ENCODE assay signal across 21 cellular contexts in genomic region chr1:1527092-1527816, GRCh38. TPM values are rescaled to one million over a fixed set of nuclear protein-coding genes. Genes with fewer than 3 reads are reported as not detected.
"Had no signal": no experiment of that assay in that cellular context is flagged by ENCODE, and none has a peak within 500 bp of the region (broad histone marks: within the 10 kb centered on the region; RNA-seq: fewer than 3 reads in every experiment).

No MANE protein-coding gene starts in this region.

- DNase-seq: activated CD4-positive, alpha-beta T cell treated with anti-CD3 and anti-CD28 coated beads, Interleukin-2, amount 10 ng/mL, durations not matched to agents 24 days and 14 days; activated CD4-positive, alpha-beta T cell treated with anti-CD3 and anti-CD28 coated beads, Interleukin-2, amount 50 U/mL, for 48 hours; activated CD4-positive, CD25-positive, alpha-beta regulatory T cell treated with anti-CD3 and anti-CD28 coated beads, Interleukin-2, amount 50 U/mL, for 72 hours; activated CD8-positive, alpha-beta memory T cell treated with anti-CD3 and anti-CD28 coated beads, Interleukin-2, amount 10 ng/mL, durations not matched to agents 7 days and 5 days; activated effector memory CD4-positive, alpha-beta T cell treated with Interleukin-2 at 50 U/mL for 16 hours; activated naive CD4-positive, alpha-beta T cell; activated T-cell treated with anti-CD3 and anti-CD28 coated beads, Interleukin-2, amount 50 U/mL, for 24 hours; amniotic stem cell; Kasumi-1; NCI-H1105 treated with DMSO at 0.1 percent for 48 hours; NCI-H1436 treated with DMSO at 0.1 percent for 48 hours; NCI-H187; NCI-H2081; NCI-H510A treated with DMSO at 0.1 percent for 48 hours; NCI-H69; NK-92 treated with Interleukin-12 subunit alpha and Interleukin-12 subunit beta, amount 100 ng/mL, for 24 hours; Peyer's patch; Right ventricle myocardium superior; SJCRH30 had no signal

- H3K4me3 ChIP-seq: Peyer's patch, SJCRH30 had no signal

- H3K4me1 ChIP-seq: Peyer's patch, SJCRH30 had no signal

- H3K27me3 ChIP-seq: Peyer's patch, SJCRH30 had no signal

- ATAC-seq: activated CD8-positive, alpha-beta memory T cell treated with anti-CD3 and anti-CD28 coated beads, Interleukin-2, amount 10 ng/mL, durations not matched to agents 7 days and 5 days; WTC11 had no signal

- H3K27ac ChIP-seq: Peyer's patch, RWPE1, SJCRH30 had no signal

RNA-seq across cellular contexts. Expression of gene TMEM240, which starts 13.2 kb away (rescaled TPM):
- total RNA-seq: activated CD4-positive, alpha-beta T cell treated with anti-CD3 and anti-CD28 coated beads, Interleukin-2, amount 10 ng/mL, durations not matched to agents 24 days and 14 days had no signal
